Comparison of ENCODE assay signal across 11 cellular contexts in genomic region chr16:12319464-12320030, GRCh38.
DNase-seq lines count a peak whose midpoint lies in the region; ATAC-seq and FAIRE-seq lines count a peak whose summit lies in the region.
"Had no signal": no experiment of that assay in that cellular context is flagged by ENCODE, and none has a peak within 500 bp of the region (broad histone marks: within the 10 kb centered on the region; RNA-seq: fewer than 3 reads in every experiment).

No MANE protein-coding gene starts in this region.

- H3K27me3 ChIP-seq in naive thymus-derived CD4-positive, alpha-beta T cell (ENCODE audit: control insufficient read depth in 2 of 2, insufficient read depth in 2 of 2, low read length in 2 of 2) = no peaks in the 10 kb centered on the region
- H3K27me3 ChIP-seq in right cardiac atrium (ENCODE audit: control insufficient read depth, insufficient read depth) = no peaks in the 10 kb centered on the region
- H3K27me3 ChIP-seq: ascending aorta had no signal

- no peak overlapping the region for H3K4me3 ChIP-seq in naive thymus-derived CD4-positive, alpha-beta T cell (ENCODE audit: low read length)
- H3K4me3 ChIP-seq in right cardiac atrium (ENCODE audit: low read length) = no peak overlapping the region
- H3K4me3 ChIP-seq: ascending aorta had no signal

- H3K36me3 Mint-ChIP-seq in naive thymus-derived CD4-positive, alpha-beta T cell = peaks cover 0 to 28% (median 2%) of the 10 kb centered on the region in 5 donors

- H3K9me3 ChIP-seq in naive thymus-derived CD4-positive, alpha-beta T cell (ENCODE audit: control insufficient read depth in 2 of 3, low read length in 3 of 3) = no peaks in the 10 kb centered on the region
- H3K9me3 ChIP-seq in right cardiac atrium (ENCODE audit: control insufficient read depth, low read length) = no peaks in the 10 kb centered on the region
- H3K9me3 ChIP-seq: ascending aorta had no signal

- H3K9me3 Mint-ChIP-seq in naive thymus-derived CD4-positive, alpha-beta T cell = peaks cover 0 to 9% (median 0%) of the 10 kb centered on the region in 11 donors
- H3K9me3 Mint-ChIP-seq: stimulated activated memory B cell treated with anti-CD40 and anti-IgM and Interleukin-4, amounts not matched to agents 10 μg/mL and 1 μg/mL and 100 μg/mL, for 72 hours had no signal

- no peak for ATAC-seq in naive thymus-derived CD4-positive, alpha-beta T cell
- ATAC-seq in HG02852 (IDR thresholded peaks at IDR 0.05; ENCODE audit: unreplicated experiment) (no peak), right cardiac atrium (no peak), GM21825 (IDR thresholded peaks at IDR 0.05; ENCODE audit: unreplicated experiment) (no peak)
- ATAC-seq: stimulated activated memory B cell treated with anti-CD40 and anti-IgM and Interleukin-4, amounts not matched to agents 10 μg/mL and 1 μg/mL and 100 μg/mL, for 72 hours had no signal

- H3K4me1 ChIP-seq in naive thymus-derived CD4-positive, alpha-beta T cell (ENCODE audit: control insufficient read depth in 2 of 2, insufficient read depth in 2 of 2, low read length in 2 of 2) = peaks cover 0 to 10% of the 10 kb centered on the region in 2 donors
- H3K4me1 ChIP-seq in right cardiac atrium (ENCODE audit: control insufficient read depth, insufficient read depth, low read length) = peaks cover 2% of the 10 kb centered on the region
- H3K4me1 ChIP-seq: ascending aorta had no signal

- H3K4me3 Mint-ChIP-seq in naive thymus-derived CD4-positive, alpha-beta T cell = no peak overlapping the region
- H3K4me3 Mint-ChIP-seq: stimulated activated memory B cell treated with anti-CD40 and anti-IgM and Interleukin-4, amounts not matched to agents 10 μg/mL and 1 μg/mL and 100 μg/mL, for 72 hours had no signal

- CTCF ChIA-PET in naive thymus-derived CD4-positive, alpha-beta T cell (lab: Charles Lee) = no interaction called here

- WGBS in right cardiac atrium = 77% methylated on average over 9 of the region's 9 CpGs

- POLR2A ChIA-PET in naive thymus-derived CD4-positive, alpha-beta T cell (lab: Charles Lee) = no interaction called here

- H3K36me3 ChIP-seq in naive thymus-derived CD4-positive, alpha-beta T cell (ENCODE audit: control insufficient read depth in 2 of 3, insufficient read depth in 3 of 3, low read length in 3 of 3) = peaks cover 0 to 4% (median 0%) of the 10 kb centered on the region in 3 experiments
- H3K36me3 ChIP-seq: ascending aorta had no signal

- H3K27ac ChIP-seq in naive thymus-derived CD4-positive, alpha-beta T cell (ENCODE audit: low read depth, low read length) = no peak overlapping the region
- H3K27ac ChIP-seq in right cardiac atrium (ENCODE audit: low read length) = no peak overlapping the region
- H3K27ac ChIP-seq: ascending aorta had no signal

- intact Hi-C loops in naive thymus-derived CD4-positive, alpha-beta T cell (cut with micrococcal nuclease) = no loop called here
- intact Hi-C loops in right cardiac atrium (cut with DNase I) = loop anchor here in 1 of 4 donors (10.0 kb wide), 1 partner anchor 225 kb away; no protein-coding TSS in a partner anchor

- FAIRE-seq in RCC 7860 (lab: Jason Lieb, UNC) = no peak

- H3K27me3 Mint-ChIP-seq in naive thymus-derived CD4-positive, alpha-beta T cell = no peaks in the 10 kb centered on the region
- H3K27me3 Mint-ChIP-seq: stimulated activated memory B cell treated with anti-CD40 and anti-IgM and Interleukin-4, amounts not matched to agents 10 μg/mL and 1 μg/mL and 100 μg/mL, for 72 hours had no signal

- peak overlapping the region in 5 of 9 donors; percentile 9 to 42 (median 23) for H3K27ac Mint-ChIP-seq in naive thymus-derived CD4-positive, alpha-beta T cell
- H3K27ac Mint-ChIP-seq: stimulated activated memory B cell treated with anti-CD40 and anti-IgM and Interleukin-4, amounts not matched to agents 10 μg/mL and 1 μg/mL and 100 μg/mL, for 72 hours had no signal

- DNase-seq in Daoy (ENCODE audit: low read depth) (peak; percentile 10), NCI-H1417 (lab: John Stamatoyannopoulos, UW) (peak; percentile 23 to 83 (median 77)), RCC 7860 (ENCODE audit: low spot score) (peak; percentile 64), NCI-H446 (lab: John Stamatoyannopoulos, UW) (no peak), right cardiac atrium (no peak)
- no peak for DNase-seq in naive thymus-derived CD4-positive, alpha-beta T cell
- DNase-seq: NCI-H2081 treated with DMSO at 0.1 percent for 48 hours had no signal

- H3K4me1 Mint-ChIP-seq in naive thymus-derived CD4-positive, alpha-beta T cell = peaks cover 0 to 34% (median 26%) of the 10 kb centered on the region in 7 donors

Comparison
In these comparisons a context has a peak if more than half of its experiments do, and no peak if none do; other contexts are left out.
1. DNase-seq: peak in Daoy (single experiment), NCI-H1417 (3 of 3) and RCC 7860 (single experiment); none in naive thymus-derived CD4-positive, alpha-beta T cell (0 of 9), NCI-H446 (0 of 2) and right cardiac atrium (0 of 3).